In genomic region chr7:47886412-47886811, GRCh38 we compare ENCODE assay signal across 23 cellular contexts.
"Had no signal": no experiment of that assay in that cellular context is flagged by ENCODE, and none has a peak within 500 bp of the region (broad histone marks: within the 10 kb centered on the region; RNA-seq: fewer than 3 reads in every experiment).

No MANE protein-coding gene starts in this region.

- H3K4me2 ChIP-seq: hepatocyte had no signal

- H3K27ac Mint-ChIP-seq: dendritic cell treated with granulocyte-macrophage colony-stimulating factor and Interleukin-4, amounts not matched to agents 40 ng/mL and 50 ng/mL, for 4 days; effector memory CD8-positive, alpha-beta T cell; endodermal cell; immature natural killer cell had no signal

- H3K4me1 ChIP-seq: colonic mucosa, foreskin keratinocyte, gastroesophageal sphincter, left lung, lower lobe of right lung had no signal

- H3K36me3 ChIP-seq: colonic mucosa, gastroesophageal sphincter, left lung, lower lobe of right lung had no signal

- DNase-seq: colonic mucosa; cortex of kidney; effector CD8-positive, alpha-beta T cell; effector memory CD8-positive, alpha-beta T cell; endodermal cell; erythroblast; foreskin keratinocyte; heart left ventricle; immature natural killer cell; islet precursor cell; kidney; kidney glomerular epithelial cell; left colon; left lung; left ventricle myocardium superior; lower lobe of right lung; mesendoderm; midbrain had no signal

- H3K4me3 Mint-ChIP-seq: dendritic cell treated with granulocyte-macrophage colony-stimulating factor and Interleukin-4, amounts not matched to agents 40 ng/mL and 50 ng/mL, for 4 days; effector memory CD8-positive, alpha-beta T cell; endodermal cell; immature natural killer cell had no signal

- H3K36me3 Mint-ChIP-seq: immature natural killer cell had no signal

- H3K27me3 ChIP-seq: colonic mucosa, gastroesophageal sphincter, heart left ventricle, hepatocyte, left lung had no signal

- ATAC-seq: effector memory CD8-positive, alpha-beta T cell; esophagus mucosa; foreskin keratinocyte; gastroesophageal sphincter; heart left ventricle; left colon; left lung; left ventricle myocardium superior; lower lobe of right lung had no signal

- H3K9me3 Mint-ChIP-seq: dendritic cell treated with granulocyte-macrophage colony-stimulating factor and Interleukin-4, amounts not matched to agents 40 ng/mL and 50 ng/mL, for 4 days; effector memory CD8-positive, alpha-beta T cell; endodermal cell had no signal

- H3K27ac ChIP-seq: colonic mucosa, epithelial cell of prostate, foreskin keratinocyte, gastroesophageal sphincter, heart left ventricle, hepatocyte, left lung, lower lobe of right lung had no signal

- H3K4me1 Mint-ChIP-seq: endodermal cell, immature natural killer cell had no signal

- H3K4me3 ChIP-seq: colonic mucosa, gastroesophageal sphincter, heart left ventricle, hepatocyte, left lung, lower lobe of right lung had no signal

- H3K9me3 ChIP-seq: colonic mucosa, gastroesophageal sphincter, heart left ventricle, left lung, lower lobe of right lung had no signal

- H2AFZ ChIP-seq: hepatocyte had no signal
